Comparison of ENCODE assay signal across 10 cellular contexts in the genomic region with DNA sequence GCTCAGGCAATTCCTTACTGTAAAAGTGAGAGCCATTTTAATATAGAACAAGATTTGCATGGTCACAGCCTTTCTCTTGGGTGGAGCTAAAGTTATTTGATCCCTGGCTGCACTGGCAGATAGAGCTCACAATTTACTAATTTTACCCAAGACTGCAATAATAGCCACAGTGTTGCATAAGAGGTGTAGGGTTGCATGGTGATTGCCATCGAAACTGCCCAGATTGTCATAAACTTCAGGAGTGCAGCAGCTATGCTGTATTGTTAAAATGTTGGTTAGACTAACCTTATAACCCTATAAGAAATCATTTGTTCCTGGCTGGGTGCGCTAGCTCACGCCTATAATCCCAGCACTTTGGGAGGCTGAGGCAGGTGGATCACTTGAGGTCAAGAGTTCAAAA. TPM values are rescaled to one million over a fixed set of nuclear protein-coding genes. Genes with fewer than 3 reads are reported as not detected.
DNase-seq lines count a peak whose midpoint lies in the region; ATAC-seq and TF ChIP-seq lines count a peak whose summit lies in the region.
"Had no signal": no experiment of that assay in that cellular context is flagged by ENCODE, and none has a peak within 500 bp of the region (broad histone marks: within the 10 kb centered on the region; RNA-seq: fewer than 3 reads in every experiment).

No MANE protein-coding gene starts in this region.

- H2AFZ ChIP-seq in SK-N-SH (ENCODE audit: low read depth), result no peak overlapping the region

- no peaks in the 10 kb centered on the region for H3K27me3 Mint-ChIP-seq in mesothelial cell of epicardium (ENCODE audit: low read depth)
- H3K27me3 Mint-ChIP-seq: CD4-positive, alpha-beta T cell had no signal

- H3K4me1 Mint-ChIP-seq in mesothelial cell of epicardium, result peaks cover 14% of the 10 kb centered on the region

- H3K9me2 ChIP-seq in SK-N-SH, result no peaks in the 10 kb centered on the region

- peak overlapping the region; percentile 51; the same call in 1 of the 2 replicates for H3K4me2 ChIP-seq in SK-N-SH

- no peaks in the 10 kb centered on the region for H3K9me3 Mint-ChIP-seq in mesothelial cell of epicardium
- H3K9me3 Mint-ChIP-seq: CD4-positive, alpha-beta T cell had no signal

- peaks cover 61% of the 10 kb centered on the region for H3F3A ChIP-seq in SK-N-SH (replicated peaks; ENCODE audit: insufficient read depth)

- WGBS in SK-N-SH (ENCODE audit: low lambda C conversion rate), result 90% methylated on average over 3 of the region's 3 CpGs

- peaks cover 0 to 34% of the 10 kb centered on the region in 2 experiments; a peak in 2 of 4 replicates for H3K4me1 ChIP-seq in SK-N-SH (ENCODE audit: control insufficient read depth in 1 of 2, insufficient read depth in 2 of 2, low read depth in 1 of 2, low read length in 1 of 2)

- DNase-seq in HEK293T (ENCODE audit: extremely low spot score), result peak; percentile 19
- DNase-seq in SK-N-SH, result no peak
- peak; percentile 42 for DNase-seq in iPS-NIHi11 (ENCODE audit: low spot score)
- no peak for DNase-seq in mesothelial cell of epicardium (ENCODE audit: low spot score in 2 of 2, unreplicated experiment in 2 of 2)
- no peak for DNase-seq in H7
- no peak for DNase-seq in retina
- DNase-seq: activated naive CD4-positive, alpha-beta T cell treated with Interleukin-2 at 50 U/mL for 16 hours; CD4-positive, alpha-beta T cell had no signal

- H3K27me3 ChIP-seq in SK-N-SH (ENCODE audit: insufficient read depth) (no peaks in the 10 kb centered on the region), H7 (ENCODE audit: control insufficient read depth, insufficient read depth, low read length) (no peaks in the 10 kb centered on the region)

- no peak overlapping the region for H3K27ac Mint-ChIP-seq in mesothelial cell of epicardium
- H3K27ac Mint-ChIP-seq: CD4-positive, alpha-beta T cell had no signal

- TF ChIP-seq RAD21 in SK-N-SH (IDR thresholded peaks at IDR 0.05; ENCODE audit: low read length), result no peak

- ATAC-seq in HG02759 (IDR thresholded peaks at IDR 0.05; ENCODE audit: unreplicated experiment), result no peak

- H3K36me3 ChIP-seq in SK-N-SH (replicated peaks in 1 of 2; ENCODE audit: control insufficient read depth in 1 of 2, insufficient read depth in 2 of 2, low read length in 1 of 2) (peaks cover 12 to 40% of the 10 kb centered on the region in 2 experiments), H7 (replicated peaks; ENCODE audit: control insufficient read depth, insufficient read depth, low read length) (peaks cover 7% of the 10 kb centered on the region)

- peaks cover 12% of the 10 kb centered on the region for H3K36me3 Mint-ChIP-seq in mesothelial cell of epicardium

- H3K27ac ChIP-seq in 22Rv1 (peak overlapping the region; percentile 48), SK-N-SH (ENCODE audit: low read depth in 2 of 2, low read length in 1 of 2) (peak overlapping the region; percentile 60 to 83; a peak in 3 of 4 replicates)

- H3K9me3 ChIP-seq in SK-N-SH, result no peaks in the 10 kb centered on the region

- no peak for TF ChIP-seq CTCF in 22Rv1 (IDR thresholded peaks at IDR 0.05)
- no peak for TF ChIP-seq CTCF in SK-N-SH (IDR thresholded peaks at IDR 0.05)
- TF ChIP-seq CTCF in mesothelial cell of epicardium (IDR thresholded peaks at IDR 0.05; ENCODE audit: unreplicated experiment), result no peak

- no peak overlapping the region; the same call in 1 of the 2 replicates for H3K9ac ChIP-seq in SK-N-SH

- H3K4me3 ChIP-seq in SK-N-SH (ENCODE audit: low read depth in 2 of 2, low read length in 1 of 2), result no peak overlapping the region
- H3K4me3 ChIP-seq in H7 (ENCODE audit: insufficient read depth, low read depth, low read length), result no peak overlapping the region

- H3K79me2 ChIP-seq in SK-N-SH (ENCODE audit: insufficient read depth), result peaks cover 97% of the 10 kb centered on the region

- H4K20me1 ChIP-seq in SK-N-SH (ENCODE audit: insufficient read depth), result peaks cover 51% of the 10 kb centered on the region

- no peak for TF ChIP-seq EP300 in SK-N-SH (IDR thresholded peaks at IDR 0.05; ENCODE audit: borderline replicate concordance in 1 of 2, low read depth in 1 of 2, low read length in 1 of 2)

- CTCF ChIA-PET in HEK293T (lab: Yijun Ruan, JAX), result interaction anchor here (0.7 kb wide), 1 partner anchor 22 kb away, joined by 4 read pairs; no protein-coding TSS in a partner anchor
- CTCF ChIA-PET in SK-N-SH (lab: Yijun Ruan, JAX), result interaction anchor here (0.7 to 5.3 kb wide), 6 partner anchors 12 to 169 kb away, joined by 3 to 23 read pairs (median 4); no protein-coding TSS in a partner anchor

- H3K4me3 Mint-ChIP-seq in mesothelial cell of epicardium, result no peak overlapping the region
- H3K4me3 Mint-ChIP-seq: CD4-positive, alpha-beta T cell had no signal

- POLR2A ChIA-PET in HEK293T (lab: Yijun Ruan, JAX) (interaction anchor here (1.0 kb wide), 1 partner anchor 48 kb away, joined by 3 read pairs; no protein-coding TSS in a partner anchor), SK-N-SH (lab: Yijun Ruan, JAX) (no interaction called here)

TF ChIP-seq in HEK293T, 16 proteins besides CTCF, POLR2A, EP300 and RAD21:
- TF ChIP-seq FOXK2 (IDR thresholded peaks at IDR 0.05) (no peak), SUZ12 (IDR thresholded peaks at IDR 0.05) (no peak), CTBP1 (IDR thresholded peaks at IDR 0.05; ENCODE audit: borderline replicate concordance) (no peak), ZNF384 (IDR thresholded peaks at IDR 0.05) (no peak), ARNT (IDR thresholded peaks at IDR 0.05) (no peak), SP1 (IDR thresholded peaks at IDR 0.05) (no peak), FOXA1 (IDR thresholded peaks at IDR 0.05) (no peak), LEF1 (IDR thresholded peaks at IDR 0.05; ENCODE audit: borderline replicate concordance) (no peak), FOXM1 (IDR thresholded peaks at IDR 0.05; ENCODE audit: borderline replicate concordance) (no peak)

TF ChIP-seq in SK-N-SH, 30 proteins besides CTCF, POLR2A, EP300 and RAD21:
- TF ChIP-seq YY1 (IDR thresholded peaks at IDR 0.05; ENCODE audit: low read depth) (no peak), SMC3 (IDR thresholded peaks at IDR 0.05; ENCODE audit: low read depth, low read length) (no peak), ELF1 (IDR thresholded peaks at IDR 0.05) (no peak)

RNA-seq across cellular contexts. Expression of a gene that starts 50.0 kb away (rescaled TPM):
- 147 and 190 TPM in 2 replicates for polyA plus RNA-seq in SK-N-SH (2012; rRNA removed)
- 125 and 144 TPM in 2 replicates for polyA plus RNA-seq in SK-N-SH (2012; cell fraction: cytosol; rRNA removed)
- 170 and 281 TPM in 2 replicates for polyA plus RNA-seq in SK-N-SH (2012; cell fraction: nucleus; rRNA removed)
- 129 to 132 TPM (median 131 TPM) in 3 replicates for total RNA-seq in mesothelial cell of epicardium
- total RNA-seq in H7 (2014; rRNA removed; shearing (Covaris generic)), result 194 and 200 TPM in 2 replicates

Comparison
In these comparisons a context has a peak if more than half of its experiments do, and no peak if none do; other contexts are left out.
1. DNase-seq: peak in HEK293T (single experiment) and iPS-NIHi11 (single experiment); none in SK-N-SH (single experiment), mesothelial cell of epicardium (0 of 2), H7 (single experiment) and retina (single experiment).